Comparison of ENCODE assay signal across 8 cellular contexts in the genomic region with DNA sequence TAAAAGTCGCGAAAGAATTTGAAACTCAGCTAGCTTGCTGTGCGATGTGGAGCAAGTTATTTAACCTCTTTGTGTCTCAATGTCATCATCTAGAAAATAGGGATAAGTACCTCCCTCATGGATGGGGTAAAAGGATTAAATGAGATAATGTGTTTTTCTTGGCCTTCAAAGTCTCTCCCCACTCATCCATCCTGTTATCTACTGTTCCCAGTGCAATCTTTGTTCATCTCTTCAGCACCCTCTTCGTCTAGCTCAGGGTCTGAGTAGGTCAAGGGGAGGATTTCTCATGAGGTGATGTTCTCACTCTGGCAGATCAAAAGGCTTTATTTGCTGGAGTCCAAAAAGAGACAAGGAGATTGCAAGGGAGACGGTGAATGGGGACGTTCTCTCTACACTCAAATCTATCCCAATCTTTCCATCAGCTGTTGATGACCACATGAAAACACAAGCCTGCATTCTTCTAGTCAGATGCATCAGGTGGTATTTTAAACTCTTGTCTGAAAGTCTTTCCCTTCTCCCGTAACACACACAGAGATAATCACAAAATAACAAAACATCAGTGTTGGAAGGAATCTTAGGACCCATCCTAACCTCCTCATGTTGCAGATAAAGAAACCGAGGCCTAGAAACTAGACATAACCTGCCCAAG. TPM values are rescaled to one million over a fixed set of nuclear protein-coding genes. Genes with fewer than 3 reads are reported as not detected.
DNase-seq lines count a peak whose midpoint lies in the region; ATAC-seq and TF ChIP-seq lines count a peak whose summit lies in the region.

No MANE protein-coding gene starts in this region.

- H3K4me3 ChIP-seq in adipocyte (ENCODE audit: low read length) = peak overlapping the region; percentile 99
- peak overlapping the region; percentile 97 for H3K4me3 ChIP-seq in kidney epithelial cell (ENCODE audit: low read depth, low read length)
- H3K4me3 ChIP-seq in thoracic aorta = peak overlapping the region; percentile 76

- no peaks in the 10 kb centered on the region for H3K9me3 ChIP-seq in adipocyte (ENCODE audit: control insufficient read depth, low read length)
- no peaks in the 10 kb centered on the region for H3K9me3 ChIP-seq in thoracic aorta

- POLR2A ChIA-PET in activated CD4-positive, alpha-beta T cell treated with anti-CD3 and anti-CD28 coated beads, Interleukin-2, amount 10 ng/mL, durations not matched to agents 7 days and 5 days (lab: Charles Lee) = no interaction called here

- ATAC-seq in thoracic aorta (ENCODE audit: insufficient number of reproducible peaks, low FRiP score, low read depth) (no peak), GM21528 (IDR thresholded peaks at IDR 0.05; ENCODE audit: low FRiP score, unreplicated experiment) (no peak)

- peaks cover 34% of the 10 kb centered on the region for H3K36me3 Mint-ChIP-seq in activated CD4-positive, alpha-beta T cell treated with anti-CD3 and anti-CD28 coated beads, Interleukin-2, amount 10 ng/mL, durations not matched to agents 7 days and 5 days (ENCODE audit: low read depth)

- H3K9ac ChIP-seq in adipocyte (ENCODE audit: low read length) = peak overlapping the region; percentile 93

- peak overlapping the region; percentile 98 for H3K4me3 Mint-ChIP-seq in activated CD4-positive, alpha-beta T cell treated with anti-CD3 and anti-CD28 coated beads, Interleukin-2, amount 10 ng/mL, durations not matched to agents 7 days and 5 days

- H3K9me3 Mint-ChIP-seq in activated CD4-positive, alpha-beta T cell treated with anti-CD3 and anti-CD28 coated beads, Interleukin-2, amount 10 ng/mL, durations not matched to agents 7 days and 5 days = no peaks in the 10 kb centered on the region

- no peaks in the 10 kb centered on the region for H3K27me3 Mint-ChIP-seq in activated CD4-positive, alpha-beta T cell treated with anti-CD3 and anti-CD28 coated beads, Interleukin-2, amount 10 ng/mL, durations not matched to agents 7 days and 5 days

- peak overlapping the region; percentile 97 for H3K27ac Mint-ChIP-seq in activated CD4-positive, alpha-beta T cell treated with anti-CD3 and anti-CD28 coated beads, Interleukin-2, amount 10 ng/mL, durations not matched to agents 7 days and 5 days

- H3K27me3 ChIP-seq in adipocyte (replicated peaks; ENCODE audit: control insufficient read depth, insufficient read depth, low read length) (no peaks in the 10 kb centered on the region), kidney epithelial cell (ENCODE audit: control insufficient read depth, insufficient read depth, low read length) (no peaks in the 10 kb centered on the region), thoracic aorta (replicated peaks; ENCODE audit: insufficient read depth) (no peaks in the 10 kb centered on the region)

- H3K36me3 ChIP-seq in adipocyte (ENCODE audit: control insufficient read depth, insufficient read depth, low read length, severe bottlenecking) = no peaks in the 10 kb centered on the region
- no peaks in the 10 kb centered on the region for H3K36me3 ChIP-seq in kidney epithelial cell (ENCODE audit: control insufficient read depth, insufficient read depth, low read length)
- H3K36me3 ChIP-seq in thoracic aorta = no peaks in the 10 kb centered on the region

- DNase-seq in activated CD4-positive, alpha-beta T cell treated with anti-CD3 and anti-CD28 coated beads, Interleukin-2, amount 10 ng/mL, durations not matched to agents 7 days and 5 days = no peak
- DNase-seq in activated CD4-positive, alpha-beta T cell treated with anti-CD3 and anti-CD28 coated beads, Interleukin-2, amount 50 U/mL, for 4 hours = no peak
- DNase-seq in adipocyte (ENCODE audit: low read depth) (no peak), kidney epithelial cell (ENCODE audit: low read depth) (no peak), thoracic aorta (ENCODE audit: low spot score) (no peak), retina (no peak)
- no peak for DNase-seq in NK-92 treated with Interleukin-12 subunit alpha and Interleukin-12 subunit beta, amount 100 ng/mL, for 24 hours (lab: John Stamatoyannopoulos, UW)

- H3K4me1 ChIP-seq in adipocyte (ENCODE audit: control insufficient read depth, insufficient read depth, low read length) = peaks cover 50% of the 10 kb centered on the region
- H3K4me1 ChIP-seq in thoracic aorta (ENCODE audit: control insufficient read depth in 1 of 2, low read depth in 2 of 2) = peaks cover 23 to 35% of the 10 kb centered on the region in 2 donors

- no peak overlapping the region for H3K27ac ChIP-seq in thoracic aorta

- TF ChIP-seq CTCF in kidney epithelial cell (IDR thresholded peaks at IDR 0.05; ENCODE audit: insufficient read depth, low read length, poor library complexity, severe bottlenecking) = no peak
- no peak for TF ChIP-seq CTCF in thoracic aorta (IDR thresholded peaks at IDR 0.05)

- CTCF ChIA-PET in activated CD4-positive, alpha-beta T cell treated with anti-CD3 and anti-CD28 coated beads, Interleukin-2, amount 10 ng/mL, durations not matched to agents 7 days and 5 days (lab: Charles Lee) = interaction anchor here (0.7 to 1.2 kb wide), 2 partner anchors 12 to 278 kb away, joined by 3 to 4 read pairs; no protein-coding TSS in a partner anchor

- peaks cover 67% of the 10 kb centered on the region for H3K4me1 Mint-ChIP-seq in activated CD4-positive, alpha-beta T cell treated with anti-CD3 and anti-CD28 coated beads, Interleukin-2, amount 10 ng/mL, durations not matched to agents 7 days and 5 days

RNA-seq across cellular contexts. Expression of a gene that starts 1.3 kb away (rescaled TPM):
- 10 to 100 TPM; 34.0 to 34.3 TPM for total RNA-seq in activated CD4-positive, alpha-beta T cell treated with anti-CD3 and anti-CD28 coated beads, Interleukin-2, amount 10 ng/mL, durations not matched to agents 7 days and 5 days
- total RNA-seq in kidney epithelial cell (24.7 and 25.9 TPM in 2 replicates), thoracic aorta (10 to 100 TPM; 36.8 to 39.0 TPM)

RNA-seq across cellular contexts. Expression of a gene that starts 12.5 kb away (rescaled TPM):
- 10 to 100 TPM; 28.6 to 34.2 TPM for total RNA-seq in activated CD4-positive, alpha-beta T cell treated with anti-CD3 and anti-CD28 coated beads, Interleukin-2, amount 10 ng/mL, durations not matched to agents 7 days and 5 days
- total RNA-seq in kidney epithelial cell (34.2 and 39.8 TPM in 2 replicates), thoracic aorta (10 to 100 TPM; 34.0 to 51.1 TPM)
